Comparison of ENCODE assay signal across 30 cellular contexts in genomic region chr21:27841084-27841483, GRCh38.
"Had no signal": no experiment of that assay in that cellular context is flagged by ENCODE, and none has a peak within 500 bp of the region (broad histone marks: within the 10 kb centered on the region; RNA-seq: fewer than 3 reads in every experiment).

No MANE protein-coding gene starts in this region.

- H3K27ac Mint-ChIP-seq: naive thymus-derived CD4-positive, alpha-beta T cell; natural killer cell; nephron; neural progenitor cell; progenitor cell of endocrine pancreas; stimulated activated effector memory CD8-positive, alpha-beta T cell treated with anti-CD3 and anti-CD28 coated beads, Interleukin-12 subunit alpha, Interleukin-12 subunit beta, amount 100 ng/mL, for 72 hours; stimulated activated naive B cell treated with anti-CD40 and anti-IgM and Interleukin-4, amounts not matched to agents 10 μg/mL and 1 μg/mL and 100 μg/mL, for 72 hours; stimulated activated naive CD8-positive, alpha-beta T cell treated with anti-CD3 and anti-CD28 coated beads, Interleukin-15, Interleukin-2, amounts not matched to agents 100 ng/mL and 50 ng/mL, for 24 hours had no signal

- H3K27me3 Mint-ChIP-seq: naive thymus-derived CD4-positive, alpha-beta T cell; progenitor cell of endocrine pancreas; stimulated activated naive B cell treated with anti-CD40 and anti-IgM and Interleukin-4, amounts not matched to agents 10 μg/mL and 1 μg/mL and 100 μg/mL, for 72 hours; stimulated activated naive CD8-positive, alpha-beta T cell treated with anti-CD3 and anti-CD28 coated beads, Interleukin-15, Interleukin-2, amounts not matched to agents 100 ng/mL and 50 ng/mL, for 24 hours had no signal

- H3K9me3 Mint-ChIP-seq: neural progenitor cell had no signal

- H3K4me1 Mint-ChIP-seq: naive thymus-derived CD4-positive, alpha-beta T cell; natural killer cell; nephron; neural progenitor cell; stimulated activated effector memory CD8-positive, alpha-beta T cell treated with anti-CD3 and anti-CD28 coated beads, Interleukin-12 subunit alpha, Interleukin-12 subunit beta, amount 100 ng/mL, for 72 hours; stimulated activated naive B cell treated with anti-CD40 and anti-IgM and Interleukin-4, amounts not matched to agents 10 μg/mL and 1 μg/mL and 100 μg/mL, for 72 hours had no signal

- ATAC-seq: naive thymus-derived CD4-positive, alpha-beta T cell; natural killer cell; psoas muscle; right cardiac atrium; stimulated activated effector memory CD8-positive, alpha-beta T cell treated with anti-CD3 and anti-CD28 coated beads, Interleukin-12 subunit alpha, Interleukin-12 subunit beta, amount 100 ng/mL, for 72 hours; stimulated activated naive B cell treated with anti-CD40 and anti-IgM and Interleukin-4, amounts not matched to agents 10 μg/mL and 1 μg/mL and 100 μg/mL, for 72 hours had no signal

- H3K9ac ChIP-seq: neural progenitor cell, parathyroid adenoma had no signal

- H3K4me1 ChIP-seq: neural progenitor cell, parathyroid adenoma, psoas muscle, right lobe of liver, spleen, thyroid gland, upper lobe of left lung, vagina had no signal

- H3K4me3 Mint-ChIP-seq: naive thymus-derived CD4-positive, alpha-beta T cell; natural killer cell; nephron; neural progenitor cell; stimulated activated effector memory CD8-positive, alpha-beta T cell treated with anti-CD3 and anti-CD28 coated beads, Interleukin-12 subunit alpha, Interleukin-12 subunit beta, amount 100 ng/mL, for 72 hours; stimulated activated naive B cell treated with anti-CD40 and anti-IgM and Interleukin-4, amounts not matched to agents 10 μg/mL and 1 μg/mL and 100 μg/mL, for 72 hours; stimulated activated naive CD8-positive, alpha-beta T cell treated with anti-CD3 and anti-CD28 coated beads, Interleukin-15, Interleukin-2, amounts not matched to agents 100 ng/mL and 50 ng/mL, for 24 hours had no signal

- FAIRE-seq: urothelium cell line had no signal

- H3K27ac ChIP-seq: neural progenitor cell, ovary, parathyroid adenoma, psoas muscle, right lobe of liver, skin epidermis, spleen, thoracic aorta, thyroid gland, tibial nerve, upper lobe of left lung, vagina had no signal

- H3K4me3 ChIP-seq: neural progenitor cell, ovary, psoas muscle, right lobe of liver, skin epidermis, smooth muscle cell, spleen, stomach, thoracic aorta, thyroid gland, tibial nerve, upper lobe of left lung, vagina had no signal

- H3K27me3 ChIP-seq: neural progenitor cell, ovary, right lobe of liver, spleen, stomach, thyroid gland, tibial nerve, upper lobe of left lung, vagina had no signal

- H3K9me3 ChIP-seq: ovary, psoas muscle, right lobe of liver, stomach, thoracic aorta, thyroid gland, upper lobe of left lung, vagina had no signal

- H3K36me3 Mint-ChIP-seq: naive thymus-derived CD4-positive, alpha-beta T cell; natural killer cell; neural progenitor cell; stimulated activated effector memory CD8-positive, alpha-beta T cell treated with anti-CD3 and anti-CD28 coated beads, Interleukin-12 subunit alpha, Interleukin-12 subunit beta, amount 100 ng/mL, for 72 hours; stimulated activated naive B cell treated with anti-CD40 and anti-IgM and Interleukin-4, amounts not matched to agents 10 μg/mL and 1 μg/mL and 100 μg/mL, for 72 hours had no signal

- H3K4me2 ChIP-seq: neural progenitor cell, smooth muscle cell had no signal

- H2AFZ ChIP-seq: neural progenitor cell, parathyroid adenoma had no signal

- DNase-seq: naive thymus-derived CD4-positive, alpha-beta T cell; natural killer cell; occipital lobe; ovary; posterior cingulate gyrus; psoas muscle; right cardiac atrium; right lobe of liver; spleen; stimulated activated CD4-positive, alpha-beta T cell treated with anti-CD3 and anti-CD28 coated beads, Interleukin-12 subunit alpha, Interleukin-12 subunit beta, amount 100 ng/mL, for 4 hours; stimulated activated CD4-positive, alpha-beta T cell treated with anti-CD3 and anti-CD28 coated beads, Interleukin-1b, Interleukin-23, amount 100 ng/mL, for 48 hours; stimulated activated CD4-positive, alpha-beta T cell treated with anti-CD3 and anti-CD28 coated beads, Interleukin-4, amount 100 ng/mL, for 1 hour; stimulated activated naive B cell treated with anti-CD40 and anti-IgM and Interleukin-4, amounts not matched to agents 10 μg/mL and 1 μg/mL and 100 μg/mL, for 72 hours; stimulated activated naive CD4-positive, alpha-beta T cell treated with Interleukin-2 at 50 U/mL for 16 hours; stomach; thyroid gland; trophoblast cell; upper lobe of left lung had no signal

- H3K36me3 ChIP-seq: neural progenitor cell, ovary, right lobe of liver, spleen, stomach, thoracic aorta, thyroid gland, tibial nerve, upper lobe of left lung, vagina had no signal

- H3K79me2 ChIP-seq: parathyroid adenoma had no signal
